In the genomic region with DNA sequence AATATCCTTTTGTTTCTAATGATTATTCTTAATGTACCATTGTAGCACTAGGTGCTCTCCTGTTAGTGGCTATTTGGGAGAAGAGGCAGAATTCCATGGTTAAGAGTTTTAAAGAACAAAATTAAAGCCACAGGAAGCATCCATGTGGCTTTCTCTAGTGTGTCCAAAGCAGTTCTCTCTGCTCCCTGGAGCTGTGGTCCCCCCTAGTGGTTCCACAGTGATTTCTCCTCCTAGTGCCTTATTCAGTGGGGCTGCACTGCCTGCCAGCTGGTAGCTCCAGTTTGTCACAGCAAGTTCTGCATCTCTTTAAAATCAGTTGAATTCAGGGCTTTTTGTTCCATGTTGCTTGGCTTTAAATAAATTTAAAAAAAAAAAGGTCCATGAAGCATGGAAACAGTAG, we compare ENCODE assay signal across 1 cellular context.
TF ChIP-seq lines count a peak whose summit lies in the region.

No MANE protein-coding gene starts in this region.

TF ChIP-seq in HCT116, 20 proteins besides CTCF, POLR2A, EP300 and RAD21 (continued from another document):
- TF ChIP-seq, protein P1, sequence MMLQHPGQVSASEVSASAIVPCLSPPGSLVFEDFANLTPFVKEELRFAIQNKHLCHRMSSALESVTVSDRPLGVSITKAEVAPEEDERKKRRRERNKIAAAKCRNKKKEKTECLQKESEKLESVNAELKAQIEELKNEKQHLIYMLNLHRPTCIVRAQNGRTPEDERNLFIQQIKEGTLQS (IDR thresholded peaks at IDR 0.05): no peak
- no peak for TF ChIP-seq CEBPB (IDR thresholded peaks at IDR 0.05; ENCODE audit: low read depth)
- no peak for TF ChIP-seq SIN3A (IDR thresholded peaks at IDR 0.05; ENCODE audit: low read depth)
